In the genomic region with DNA sequence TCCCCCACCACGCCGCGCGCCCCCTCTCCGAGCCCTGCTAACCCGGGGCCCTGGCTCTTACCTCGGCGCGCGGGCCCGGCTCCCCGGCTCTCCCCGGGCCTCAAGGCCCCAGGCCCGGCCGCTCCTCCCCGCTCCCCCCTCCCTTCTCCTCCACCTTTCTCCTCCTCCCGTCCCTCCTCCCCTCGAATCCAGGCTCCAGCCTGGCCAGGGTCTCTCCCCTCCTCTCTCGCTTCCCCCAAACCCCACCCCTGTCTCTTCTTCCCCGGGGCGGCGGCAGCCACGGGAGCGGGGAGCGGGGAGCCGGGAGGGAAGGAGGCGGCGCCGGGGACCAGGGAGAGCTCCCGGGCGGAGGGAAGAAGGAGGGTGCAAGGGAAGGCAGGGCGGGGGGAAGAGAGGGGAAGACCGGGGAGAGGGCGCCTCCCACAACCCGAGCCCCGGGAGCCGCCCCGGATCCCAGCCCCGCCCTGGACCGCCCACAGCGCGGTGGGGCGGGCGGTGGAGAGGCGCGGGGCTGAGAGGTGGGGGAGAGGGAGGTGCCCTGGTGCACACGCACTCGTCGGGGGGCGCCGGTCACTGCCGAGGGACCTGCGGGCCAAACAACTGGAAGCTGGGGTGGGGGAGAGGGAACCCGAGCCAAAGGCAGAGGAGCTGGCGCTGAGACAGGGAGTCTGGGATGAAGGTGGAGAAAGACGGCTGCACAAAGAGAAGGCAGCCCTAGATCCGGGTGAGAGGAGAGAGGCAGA, we compare ENCODE assay signal across 8 cellular contexts. TPM values are rescaled to one million over a fixed set of nuclear protein-coding genes. Genes with fewer than 3 reads are reported as not detected.
DNase-seq lines count a peak whose midpoint lies in the region; ATAC-seq and TF ChIP-seq lines count a peak whose summit lies in the region.

A gene (minus strand): TSS at position 395 of the 743 bp plus-strand sequence. CDS start 798 bp downstream, outside the sequence.

- H3K4me2 ChIP-seq in KMS-11 = peak within 1 kb of the TSS; percentile 75

- H3K4me3 Mint-ChIP-seq in activated T-helper 17 cell treated with anti-CD3 and anti-CD28 coated beads, Interleukin-2, amount 50 U/mL, for 72 hours = peak within 1 kb of the TSS; percentile 85
- peak within 1 kb of the TSS; percentile 88 to 100 (median 98) for H3K4me3 Mint-ChIP-seq in naive B cell

- H3K9ac ChIP-seq in KMS-11 = peak within 1 kb of the TSS; percentile 13; the same call in 1 of the 2 replicates

- no peaks in the 10 kb centered on the region for H4K20me1 ChIP-seq in KMS-11 (ENCODE audit: insufficient read depth)

- H3K79me2 ChIP-seq in KMS-11 (ENCODE audit: insufficient read depth, low read depth) = no peaks in the 10 kb centered on the region

- peak within 1 kb of the TSS; percentile 67 for H3K27ac Mint-ChIP-seq in activated T-helper 17 cell treated with anti-CD3 and anti-CD28 coated beads, Interleukin-2, amount 50 U/mL, for 72 hours
- H3K27ac Mint-ChIP-seq in naive B cell = peak within 1 kb of the TSS; percentile 88 to 99 (median 96)

- no peaks in the 10 kb centered on the region for H3K9me3 Mint-ChIP-seq in activated T-helper 17 cell treated with anti-CD3 and anti-CD28 coated beads, Interleukin-2, amount 50 U/mL, for 72 hours
- H3K9me3 Mint-ChIP-seq in naive B cell = no peaks in the 10 kb centered on the region

- H3K4me1 ChIP-seq in KMS-11 (ENCODE audit: low read depth, poor library complexity, severe bottlenecking) = peaks cover 15% of the 10 kb centered on the region

- H3K36me3 Mint-ChIP-seq in activated T-helper 17 cell treated with anti-CD3 and anti-CD28 coated beads, Interleukin-2, amount 50 U/mL, for 72 hours (ENCODE audit: low read depth) = peaks cover 8% of the 10 kb centered on the region
- peaks cover 0 to 4% of the 10 kb centered on the region in 2 donors for H3K36me3 Mint-ChIP-seq in naive B cell

- H3K36me3 ChIP-seq in KMS-11 (ENCODE audit: insufficient read depth) = no peaks in the 10 kb centered on the region

- ATAC-seq in GM21367 (IDR thresholded peaks at IDR 0.05; ENCODE audit: unreplicated experiment) (peak; percentile 61), naive B cell (ENCODE audit: low read depth in 2 of 2) (peak; percentile 71 to 73)
- ATAC-seq in activated T-helper 17 cell treated with anti-CD3 and anti-CD28 coated beads, Interleukin-2, amount 50 U/mL, for 72 hours (replicated peaks) = peak; percentile 88
- ATAC-seq in stimulated activated naive CD8-positive, alpha-beta T cell treated with anti-CD3 and anti-CD28 coated beads, Interleukin-15, Interleukin-2, amounts not matched to agents 100 U/mL and 50 U/mL, for 24 hours = peak; percentile 83

- H3K27me3 Mint-ChIP-seq in activated T-helper 17 cell treated with anti-CD3 and anti-CD28 coated beads, Interleukin-2, amount 50 U/mL, for 72 hours = no peaks in the 10 kb centered on the region
- H3K27me3 Mint-ChIP-seq in naive B cell = no peaks in the 10 kb centered on the region

- peaks cover 36% of the 10 kb centered on the region for H3K4me1 Mint-ChIP-seq in activated T-helper 17 cell treated with anti-CD3 and anti-CD28 coated beads, Interleukin-2, amount 50 U/mL, for 72 hours
- H3K4me1 Mint-ChIP-seq in naive B cell = peaks cover 64 to 77% (median 69%) of the 10 kb centered on the region in 3 donors

- no peaks in the 10 kb centered on the region for H3K27me3 ChIP-seq in KMS-11 (ENCODE audit: insufficient read depth, low read depth)

- H2AFZ ChIP-seq in KMS-11 (ENCODE audit: low read depth) = peak within 1 kb of the TSS; percentile 80

- H3K27ac ChIP-seq in KMS-11 = no peak within 1 kb of the TSS

- TF ChIP-seq CTCF in KMS-11 (conservative IDR thresholded peaks at IDR 0.05; ENCODE audit: low read depth, low read length) = no peak

- DNase-seq in C1 segment of cervical spinal cord (lab: John Stamatoyannopoulos, UW) (peak in 13 of 14 donors; percentile 25 to 94 (median 48)), RKO (ENCODE audit: low spot score) (peak; percentile 74), fibroblast of gingiva (ENCODE audit: low read depth) (peak; percentile 92), naive B cell (peak; percentile 73)
- peak; percentile 79 for DNase-seq in stimulated activated naive CD8-positive, alpha-beta T cell treated with anti-CD3 and anti-CD28 coated beads, Interleukin-15, Interleukin-2, amounts not matched to agents 100 U/mL and 50 U/mL, for 24 hours

- H3K4me3 ChIP-seq in KMS-11 (IDR thresholded peaks at IDR 0.05; ENCODE audit: insufficient read depth, low read depth, low read length) = no peak within 1 kb of the TSS

RNA-seq across cellular contexts. Expression of the gene that starts here (rescaled TPM):
- 10 to 100 TPM; 19.3 to 46.1 TPM for total RNA-seq in activated T-helper 17 cell treated with anti-CD3 and anti-CD28 coated beads, Interleukin-2, amount 50 U/mL, for 72 hours
- 10 to 100 TPM in 1 of 6 donors, 1 to 10 TPM in 4, not detected in 1; 4.1 to 11.3 (median 4.6) TPM for polyA plus RNA-seq in naive B cell (ENCODE audit: low read depth in 6 of 6)
